ENCODE assay signal across 8 cellular contexts in the genomic region with DNA sequence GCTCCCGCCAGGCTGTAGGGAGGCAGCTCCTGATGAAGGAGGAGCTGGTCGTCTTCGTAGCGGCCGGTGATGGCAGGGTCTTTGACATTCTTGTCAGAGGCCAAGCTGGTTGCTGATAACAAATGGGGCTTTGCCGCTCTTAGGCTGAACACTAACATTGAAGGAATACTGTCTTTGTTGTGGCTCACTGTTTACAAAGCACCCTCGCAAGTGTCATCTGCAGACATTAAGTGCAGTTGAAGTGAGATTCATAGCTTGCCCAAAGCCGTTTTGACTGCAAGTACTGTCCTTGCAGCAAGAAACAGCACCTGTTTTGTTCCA. TPM values are rescaled to one million over a fixed set of nuclear protein-coding genes. Genes with fewer than 3 reads are reported as not detected.
A peak's percentile ranks its signal among the peaks of the same experiment; 100 is the strongest.
DNase-seq lines count a peak whose midpoint lies in the region; ATAC-seq lines count a peak whose summit lies in the region.

No MANE protein-coding gene starts in this region.

- H3K4me1 Mint-ChIP-seq in stimulated activated naive CD8-positive, alpha-beta T cell treated with anti-CD3 and anti-CD28 coated beads, Interleukin-15, Interleukin-2, amounts not matched to agents 100 ng/mL and 50 ng/mL, for 24 hours (ENCODE audit: low read depth), result peaks cover 45% of the 10 kb centered on the region

- H3K4me1 ChIP-seq in subcutaneous abdominal adipose tissue (ENCODE audit: control insufficient read depth in 5 of 5, insufficient read depth in 5 of 5, low read length in 5 of 5), result peaks cover 4 to 27% (median 22%) of the 10 kb centered on the region in 5 donors

- H3K9ac ChIP-seq in subcutaneous abdominal adipose tissue (ENCODE audit: low read length in 5 of 5), result peak overlapping the region; percentile 94 to 99 (median 96)

- no peak for ATAC-seq in stimulated activated naive CD8-positive, alpha-beta T cell treated with anti-CD3 and anti-CD28 coated beads, Interleukin-15, Interleukin-2, amounts not matched to agents 100 U/mL and 50 U/mL, for 24 hours
- ATAC-seq in activated naive CD4-positive, alpha-beta T cell treated with anti-CD3 and anti-CD28 coated beads, Interleukin-2, amount 50 U/mL, for 72 hours, result no peak

- H3K9me3 Mint-ChIP-seq in stimulated activated naive CD8-positive, alpha-beta T cell treated with anti-CD3 and anti-CD28 coated beads, Interleukin-15, Interleukin-2, amounts not matched to agents 100 ng/mL and 50 ng/mL, for 24 hours, result no peaks in the 10 kb centered on the region
- H3K9me3 Mint-ChIP-seq in activated naive CD4-positive, alpha-beta T cell treated with anti-CD3 and anti-CD28 coated beads, Interleukin-2, amount 50 U/mL, for 72 hours, result no peaks in the 10 kb centered on the region

- no peak for DNase-seq in stimulated activated naive CD8-positive, alpha-beta T cell treated with anti-CD3 and anti-CD28 coated beads, Interleukin-15, Interleukin-2, amounts not matched to agents 100 U/mL and 50 U/mL, for 24 hours
- DNase-seq in activated naive CD4-positive, alpha-beta T cell treated with anti-CD3 and anti-CD28 coated beads, Interleukin-2, amount 50 U/mL, for 72 hours (ENCODE audit: low spot score in 2 of 2), result no peak
- peak; percentile 87 for DNase-seq in islet precursor cell
- no peak for DNase-seq in NK-92 (lab: John Stamatoyannopoulos, UW; ENCODE audit: unreplicated experiment)
- no peak for DNase-seq in DMS53 treated with DMSO at 0.1 percent for 48 hours (lab: John Stamatoyannopoulos, UW; ENCODE audit: unreplicated experiment)
- DNase-seq in SK-N-DZ (ENCODE audit: low spot score), result no peak

- peak overlapping the region; percentile 96 for H3K27ac ChIP-seq in subcutaneous abdominal adipose tissue (ENCODE audit: low read depth, low read length)

- H3K4me3 ChIP-seq in subcutaneous abdominal adipose tissue (ENCODE audit: low read depth in 1 of 5, low read length in 5 of 5), result peak overlapping the region; percentile 97 to 100 (median 99)

- peak overlapping the region; percentile 88 for H3K4me3 Mint-ChIP-seq in stimulated activated naive CD8-positive, alpha-beta T cell treated with anti-CD3 and anti-CD28 coated beads, Interleukin-15, Interleukin-2, amounts not matched to agents 100 ng/mL and 50 ng/mL, for 24 hours

- peaks cover 6% of the 10 kb centered on the region for H3K36me3 Mint-ChIP-seq in stimulated activated naive CD8-positive, alpha-beta T cell treated with anti-CD3 and anti-CD28 coated beads, Interleukin-15, Interleukin-2, amounts not matched to agents 100 ng/mL and 50 ng/mL, for 24 hours (ENCODE audit: low read depth)
- H3K36me3 Mint-ChIP-seq in activated naive CD4-positive, alpha-beta T cell treated with anti-CD3 and anti-CD28 coated beads, Interleukin-2, amount 50 U/mL, for 72 hours, result no peaks in the 10 kb centered on the region

- no peaks in the 10 kb centered on the region for H3K27me3 ChIP-seq in subcutaneous abdominal adipose tissue (ENCODE audit: control insufficient read depth in 5 of 5, insufficient read depth in 4 of 5, low read length in 5 of 5)

- peaks cover 0 to 4% (median 3%) of the 10 kb centered on the region in 5 donors for H3K36me3 ChIP-seq in subcutaneous abdominal adipose tissue (ENCODE audit: control insufficient read depth in 5 of 5, insufficient read depth in 5 of 5, low read length in 5 of 5)

- H3K27me3 Mint-ChIP-seq in stimulated activated naive CD8-positive, alpha-beta T cell treated with anti-CD3 and anti-CD28 coated beads, Interleukin-15, Interleukin-2, amounts not matched to agents 100 ng/mL and 50 ng/mL, for 24 hours, result no peaks in the 10 kb centered on the region

- H3K27ac Mint-ChIP-seq in stimulated activated naive CD8-positive, alpha-beta T cell treated with anti-CD3 and anti-CD28 coated beads, Interleukin-15, Interleukin-2, amounts not matched to agents 100 ng/mL and 50 ng/mL, for 24 hours, result peak overlapping the region; percentile 96
- H3K27ac Mint-ChIP-seq in activated naive CD4-positive, alpha-beta T cell treated with anti-CD3 and anti-CD28 coated beads, Interleukin-2, amount 50 U/mL, for 72 hours, result peak overlapping the region; percentile 91 to 96

- H3K9me3 ChIP-seq in subcutaneous abdominal adipose tissue (ENCODE audit: control insufficient read depth in 5 of 5, low read length in 5 of 5), result no peaks in the 10 kb centered on the region

RNA-seq across cellular contexts. Expression of a gene that starts 0.5 kb away (rescaled TPM):
- total RNA-seq in activated naive CD4-positive, alpha-beta T cell treated with anti-CD3 and anti-CD28 coated beads, Interleukin-2, amount 50 U/mL, for 72 hours, result 10 to 100 TPM; 30.6 to 38.6 TPM
- 29.9 and 32.3 TPM in 2 replicates for polyA plus RNA-seq in SK-N-DZ (2014; cell fraction: cytosol; rRNA removed)
- 12.8 and 13.4 TPM in 2 replicates for polyA plus RNA-seq in SK-N-DZ (2014; cell fraction: nucleus; rRNA removed)

RNA-seq across cellular contexts. Expression of a gene that starts 34.2 kb away (rescaled TPM):
- total RNA-seq in activated naive CD4-positive, alpha-beta T cell treated with anti-CD3 and anti-CD28 coated beads, Interleukin-2, amount 50 U/mL, for 72 hours, result not detected
- not detected in 2 replicates for polyA plus RNA-seq in SK-N-DZ (2014; cell fraction: cytosol; rRNA removed)
- not detected in 2 replicates for polyA plus RNA-seq in SK-N-DZ (2014; cell fraction: nucleus; rRNA removed)
